1 cellular context compared by ENCODE assay signal in genomic region chr15:63945838-63946298, GRCh38.
TF ChIP-seq lines count a peak whose summit lies in the region.

No MANE protein-coding gene starts in this region.

TF ChIP-seq in IMR-90, 13 proteins besides CTCF, POLR2A, EP300 and RAD21:
- TF ChIP-seq SMC3 (IDR thresholded peaks at IDR 0.05; ENCODE audit: low read depth, low read length) (no peak), CHD1 (IDR thresholded peaks at IDR 0.05; ENCODE audit: low read depth, low read length) (no peak), MAFK (IDR thresholded peaks at IDR 0.05; ENCODE audit: low read depth, low read length) (no peak), USF2 (IDR thresholded peaks at IDR 0.05; ENCODE audit: low read depth, low read length) (no peak), RCOR1 (IDR thresholded peaks at IDR 0.05; ENCODE audit: insufficient replicate concordance, low read length) (no peak), CEBPB (IDR thresholded peaks at IDR 0.05; ENCODE audit: low read depth, low read length) (no peak), MAZ (IDR thresholded peaks at IDR 0.05; ENCODE audit: borderline replicate concordance, low read depth, low read length) (no peak), RFX5 (IDR thresholded peaks at IDR 0.05; ENCODE audit: low read depth, low read length) (no peak), BHLHE40 (IDR thresholded peaks at IDR 0.05; ENCODE audit: low read depth, low read length) (no peak), FOS (IDR thresholded peaks at IDR 0.05; ENCODE audit: low read depth, low read length) (no peak)
